ENCODE assay signal across 1 cellular context in genomic region chr1:45585110-45585426, GRCh38.
TF ChIP-seq lines count a peak whose summit lies in the region.

No MANE protein-coding gene starts in this region.

TF ChIP-seq in endothelial cell of umbilical vein, 7 proteins besides CTCF, POLR2A, EP300 and RAD21 (continued from another document):
- TF ChIP-seq POLR2AphosphoS5 (IDR thresholded peaks at IDR 0.05; ENCODE audit: insufficient read depth, low read depth, low read length): no peak
- no peak for TF ChIP-seq GATA2 (IDR thresholded peaks at IDR 0.05; ENCODE audit: insufficient read depth, insufficient read length, low read depth, low read length)
- TF ChIP-seq FOS (IDR thresholded peaks at IDR 0.05; ENCODE audit: borderline replicate concordance, insufficient read depth, low read length): no peak
- TF ChIP-seq MAX (IDR thresholded peaks at IDR 0.05; ENCODE audit: insufficient read depth, insufficient read length): no peak
- no peak for TF ChIP-seq JUN (IDR thresholded peaks at IDR 0.05; ENCODE audit: borderline replicate concordance, insufficient read depth, insufficient read length, low read depth)
- TF ChIP-seq MYC (IDR thresholded peaks at IDR 0.05; ENCODE audit: low read depth, low read length): no peak
